ENCODE assay signal across 2 cellular contexts in the genomic region with DNA sequence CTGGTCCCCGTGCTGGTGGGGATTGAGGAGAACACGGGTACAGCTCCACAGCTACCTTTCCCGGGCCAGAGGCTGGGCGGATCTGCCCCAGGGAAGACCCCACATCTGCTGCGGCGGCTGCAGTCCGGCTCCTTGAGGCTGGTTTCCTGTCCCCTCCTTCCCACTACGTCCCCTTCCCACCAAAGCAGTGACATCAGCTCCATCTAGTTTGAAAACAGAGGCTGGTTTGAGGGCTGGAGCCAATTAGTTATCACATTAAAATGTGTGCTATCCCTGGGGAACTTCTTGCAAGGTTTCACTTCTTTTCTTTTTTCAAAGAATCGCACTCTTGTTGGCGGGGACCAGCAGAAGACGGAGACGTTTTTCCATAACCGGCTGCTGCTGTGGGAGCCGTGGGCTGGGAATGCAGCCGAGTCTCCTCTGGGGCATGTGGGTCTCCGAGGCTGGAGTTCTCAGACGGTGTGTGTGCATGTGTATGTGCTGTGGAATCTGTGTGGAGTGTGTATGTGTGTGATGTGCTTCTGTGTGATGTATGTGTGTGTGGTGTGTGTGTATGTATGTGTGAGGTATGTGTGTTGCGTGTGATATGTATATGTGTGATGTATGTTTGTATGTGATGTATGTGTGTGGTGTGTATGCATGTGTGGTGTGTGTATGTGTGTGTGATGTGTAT.
TF ChIP-seq lines count a peak whose summit lies in the region.

No MANE protein-coding gene starts in this region.

TF ChIP-seq in HEK293, 187 proteins besides CTCF, POLR2A, EP300 and RAD21 (continued from another document):
- TF ChIP-seq, protein P1, sequence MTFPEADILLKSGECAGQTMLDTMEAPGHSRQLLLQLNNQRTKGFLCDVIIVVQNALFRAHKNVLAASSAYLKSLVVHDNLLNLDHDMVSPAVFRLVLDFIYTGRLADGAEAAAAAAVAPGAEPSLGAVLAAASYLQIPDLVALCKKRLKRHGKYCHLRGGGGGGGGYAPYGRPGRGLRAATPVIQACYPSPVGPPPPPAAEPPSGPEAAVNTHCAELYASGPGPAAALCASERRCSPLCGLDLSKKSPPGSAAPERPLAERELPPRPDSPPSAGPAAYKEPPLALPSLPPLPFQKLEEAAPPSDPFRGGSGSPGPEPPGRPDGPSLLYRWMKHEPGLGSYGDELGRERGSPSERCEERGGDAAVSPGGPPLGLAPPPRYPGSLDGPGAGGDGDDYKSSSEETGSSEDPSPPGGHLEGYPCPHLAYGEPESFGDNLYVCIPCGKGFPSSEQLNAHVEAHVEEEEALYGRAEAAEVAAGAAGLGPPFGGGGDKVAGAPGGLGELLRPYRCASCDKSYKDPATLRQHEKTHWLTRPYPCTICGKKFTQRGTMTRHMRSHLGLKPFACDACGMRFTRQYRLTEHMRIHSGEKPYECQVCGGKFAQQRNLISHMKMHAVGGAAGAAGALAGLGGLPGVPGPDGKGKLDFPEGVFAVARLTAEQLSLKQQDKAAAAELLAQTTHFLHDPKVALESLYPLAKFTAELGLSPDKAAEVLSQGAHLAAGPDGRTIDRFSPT (tag by site-specific recombination; IDR thresholded peaks at IDR 0.05) = no peak
- TF ChIP-seq ZNF112 (tag by site-specific recombination; IDR thresholded peaks at IDR 0.05) = no peak
- no peak for TF ChIP-seq ZNF394 (tag by site-specific recombination; IDR thresholded peaks at IDR 0.05; ENCODE audit: borderline replicate concordance)
- TF ChIP-seq KLF1 (tag by site-specific recombination; IDR thresholded peaks at IDR 0.05) = no peak
- TF ChIP-seq BCL11B (tag by site-specific recombination; IDR thresholded peaks at IDR 0.05; ENCODE audit: low read depth) = no peak
- no peak for TF ChIP-seq ZNF221 (tag by site-specific recombination; IDR thresholded peaks at IDR 0.05; ENCODE audit: borderline replicate concordance)
- TF ChIP-seq ZNF132 (tag by site-specific recombination; IDR thresholded peaks at IDR 0.05; ENCODE audit: borderline replicate concordance) = no peak
- no peak for TF ChIP-seq ZNF324 (tag by site-specific recombination; IDR thresholded peaks at IDR 0.05)
- TF ChIP-seq, protein P2, sequence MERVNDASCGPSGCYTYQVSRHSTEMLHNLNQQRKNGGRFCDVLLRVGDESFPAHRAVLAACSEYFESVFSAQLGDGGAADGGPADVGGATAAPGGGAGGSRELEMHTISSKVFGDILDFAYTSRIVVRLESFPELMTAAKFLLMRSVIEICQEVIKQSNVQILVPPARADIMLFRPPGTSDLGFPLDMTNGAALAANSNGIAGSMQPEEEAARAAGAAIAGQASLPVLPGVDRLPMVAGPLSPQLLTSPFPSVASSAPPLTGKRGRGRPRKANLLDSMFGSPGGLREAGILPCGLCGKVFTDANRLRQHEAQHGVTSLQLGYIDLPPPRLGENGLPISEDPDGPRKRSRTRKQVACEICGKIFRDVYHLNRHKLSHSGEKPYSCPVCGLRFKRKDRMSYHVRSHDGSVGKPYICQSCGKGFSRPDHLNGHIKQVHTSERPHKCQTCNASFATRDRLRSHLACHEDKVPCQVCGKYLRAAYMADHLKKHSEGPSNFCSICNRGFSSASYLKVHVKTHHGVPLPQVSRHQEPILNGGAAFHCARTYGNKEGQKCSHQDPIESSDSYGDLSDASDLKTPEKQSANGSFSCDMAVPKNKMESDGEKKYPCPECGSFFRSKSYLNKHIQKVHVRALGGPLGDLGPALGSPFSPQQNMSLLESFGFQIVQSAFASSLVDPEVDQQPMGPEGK (tag by site-specific recombination; IDR thresholded peaks at IDR 0.05) = no peak
- TF ChIP-seq KLF9 (tag by site-specific recombination; IDR thresholded peaks at IDR 0.05; ENCODE audit: low read depth) = no peak
- no peak for TF ChIP-seq ZNF175 (tag by site-specific recombination; IDR thresholded peaks at IDR 0.05)
- TF ChIP-seq, protein P3, sequence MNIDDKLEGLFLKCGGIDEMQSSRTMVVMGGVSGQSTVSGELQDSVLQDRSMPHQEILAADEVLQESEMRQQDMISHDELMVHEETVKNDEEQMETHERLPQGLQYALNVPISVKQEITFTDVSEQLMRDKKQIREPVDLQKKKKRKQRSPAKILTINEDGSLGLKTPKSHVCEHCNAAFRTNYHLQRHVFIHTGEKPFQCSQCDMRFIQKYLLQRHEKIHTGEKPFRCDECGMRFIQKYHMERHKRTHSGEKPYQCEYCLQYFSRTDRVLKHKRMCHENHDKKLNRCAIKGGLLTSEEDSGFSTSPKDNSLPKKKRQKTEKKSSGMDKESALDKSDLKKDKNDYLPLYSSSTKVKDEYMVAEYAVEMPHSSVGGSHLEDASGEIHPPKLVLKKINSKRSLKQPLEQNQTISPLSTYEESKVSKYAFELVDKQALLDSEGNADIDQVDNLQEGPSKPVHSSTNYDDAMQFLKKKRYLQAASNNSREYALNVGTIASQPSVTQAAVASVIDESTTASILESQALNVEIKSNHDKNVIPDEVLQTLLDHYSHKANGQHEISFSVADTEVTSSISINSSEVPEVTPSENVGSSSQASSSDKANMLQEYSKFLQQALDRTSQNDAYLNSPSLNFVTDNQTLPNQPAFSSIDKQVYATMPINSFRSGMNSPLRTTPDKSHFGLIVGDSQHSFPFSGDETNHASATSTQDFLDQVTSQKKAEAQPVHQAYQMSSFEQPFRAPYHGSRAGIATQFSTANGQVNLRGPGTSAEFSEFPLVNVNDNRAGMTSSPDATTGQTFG (tag by site-specific recombination; IDR thresholded peaks at IDR 0.05; ENCODE audit: borderline replicate concordance) = no peak
- TF ChIP-seq ZNF114 (tag by site-specific recombination; IDR thresholded peaks at IDR 0.05) = no peak
- no peak for TF ChIP-seq GLIS2 (tag by site-specific recombination; IDR thresholded peaks at IDR 0.05)
- TF ChIP-seq ZNF266 (tag by site-specific recombination; IDR thresholded peaks at IDR 0.05; ENCODE audit: low read depth) = no peak

TF ChIP-seq in GM12878, 131 proteins besides CTCF, POLR2A, EP300 and RAD21 (continued from another document and continues in another):
- TF ChIP-seq, protein P4, sequence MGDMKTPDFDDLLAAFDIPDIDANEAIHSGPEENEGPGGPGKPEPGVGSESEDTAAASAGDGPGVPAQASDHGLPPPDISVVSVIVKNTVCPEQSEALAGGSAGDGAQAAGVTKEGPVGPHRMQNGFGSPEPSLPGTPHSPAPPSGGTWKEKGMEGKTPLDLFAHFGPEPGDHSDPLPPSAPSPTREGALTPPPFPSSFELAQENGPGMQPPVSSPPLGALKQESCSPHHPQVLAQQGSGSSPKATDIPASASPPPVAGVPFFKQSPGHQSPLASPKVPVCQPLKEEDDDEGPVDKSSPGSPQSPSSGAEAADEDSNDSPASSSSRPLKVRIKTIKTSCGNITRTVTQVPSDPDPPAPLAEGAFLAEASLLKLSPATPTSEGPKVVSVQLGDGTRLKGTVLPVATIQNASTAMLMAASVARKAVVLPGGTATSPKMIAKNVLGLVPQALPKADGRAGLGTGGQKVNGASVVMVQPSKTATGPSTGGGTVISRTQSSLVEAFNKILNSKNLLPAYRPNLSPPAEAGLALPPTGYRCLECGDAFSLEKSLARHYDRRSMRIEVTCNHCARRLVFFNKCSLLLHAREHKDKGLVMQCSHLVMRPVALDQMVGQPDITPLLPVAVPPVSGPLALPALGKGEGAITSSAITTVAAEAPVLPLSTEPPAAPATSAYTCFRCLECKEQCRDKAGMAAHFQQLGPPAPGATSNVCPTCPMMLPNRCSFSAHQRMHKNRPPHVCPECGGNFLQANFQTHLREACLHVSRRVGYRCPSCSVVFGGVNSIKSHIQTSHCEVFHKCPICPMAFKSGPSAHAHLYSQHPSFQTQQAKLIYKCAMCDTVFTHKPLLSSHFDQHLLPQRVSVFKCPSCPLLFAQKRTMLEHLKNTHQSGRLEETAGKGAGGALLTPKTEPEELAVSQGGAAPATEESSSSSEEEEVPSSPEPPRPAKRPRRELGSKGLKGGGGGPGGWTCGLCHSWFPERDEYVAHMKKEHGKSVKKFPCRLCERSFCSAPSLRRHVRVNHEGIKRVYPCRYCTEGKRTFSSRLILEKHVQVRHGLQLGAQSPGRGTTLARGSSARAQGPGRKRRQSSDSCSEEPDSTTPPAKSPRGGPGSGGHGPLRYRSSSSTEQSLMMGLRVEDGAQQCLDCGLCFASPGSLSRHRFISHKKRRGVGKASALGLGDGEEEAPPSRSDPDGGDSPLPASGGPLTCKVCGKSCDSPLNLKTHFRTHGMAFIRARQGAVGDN (IDR thresholded peaks at IDR 0.05) = no peak
- TF ChIP-seq, protein P5, sequence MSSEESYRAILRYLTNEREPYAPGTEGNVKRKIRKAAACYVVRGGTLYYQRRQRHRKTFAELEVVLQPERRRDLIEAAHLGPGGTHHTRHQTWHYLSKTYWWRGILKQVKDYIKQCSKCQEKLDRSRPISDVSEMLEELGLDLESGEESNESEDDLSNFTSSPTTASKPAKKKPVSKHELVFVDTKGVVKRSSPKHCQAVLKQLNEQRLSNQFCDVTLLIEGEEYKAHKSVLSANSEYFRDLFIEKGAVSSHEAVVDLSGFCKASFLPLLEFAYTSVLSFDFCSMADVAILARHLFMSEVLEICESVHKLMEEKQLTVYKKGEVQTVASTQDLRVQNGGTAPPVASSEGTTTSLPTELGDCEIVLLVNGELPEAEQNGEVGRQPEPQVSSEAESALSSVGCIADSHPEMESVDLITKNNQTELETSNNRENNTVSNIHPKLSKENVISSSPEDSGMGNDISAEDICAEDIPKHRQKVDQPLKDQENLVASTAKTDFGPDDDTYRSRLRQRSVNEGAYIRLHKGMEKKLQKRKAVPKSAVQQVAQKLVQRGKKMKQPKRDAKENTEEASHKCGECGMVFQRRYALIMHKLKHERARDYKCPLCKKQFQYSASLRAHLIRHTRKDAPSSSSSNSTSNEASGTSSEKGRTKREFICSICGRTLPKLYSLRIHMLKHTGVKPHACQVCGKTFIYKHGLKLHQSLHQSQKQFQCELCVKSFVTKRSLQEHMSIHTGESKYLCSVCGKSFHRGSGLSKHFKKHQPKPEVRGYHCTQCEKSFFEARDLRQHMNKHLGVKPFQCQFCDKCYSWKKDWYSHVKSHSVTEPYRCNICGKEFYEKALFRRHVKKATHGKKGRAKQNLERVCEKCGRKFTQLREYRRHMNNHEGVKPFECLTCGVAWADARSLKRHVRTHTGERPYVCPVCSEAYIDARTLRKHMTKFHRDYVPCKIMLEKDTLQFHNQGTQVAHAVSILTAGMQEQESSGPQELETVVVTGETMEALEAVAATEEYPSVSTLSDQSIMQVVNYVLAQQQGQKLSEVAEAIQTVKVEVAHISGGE (CRISPR knock-in tag; IDR thresholded peaks at IDR 0.05) = no peak
- TF ChIP-seq, protein P6, sequence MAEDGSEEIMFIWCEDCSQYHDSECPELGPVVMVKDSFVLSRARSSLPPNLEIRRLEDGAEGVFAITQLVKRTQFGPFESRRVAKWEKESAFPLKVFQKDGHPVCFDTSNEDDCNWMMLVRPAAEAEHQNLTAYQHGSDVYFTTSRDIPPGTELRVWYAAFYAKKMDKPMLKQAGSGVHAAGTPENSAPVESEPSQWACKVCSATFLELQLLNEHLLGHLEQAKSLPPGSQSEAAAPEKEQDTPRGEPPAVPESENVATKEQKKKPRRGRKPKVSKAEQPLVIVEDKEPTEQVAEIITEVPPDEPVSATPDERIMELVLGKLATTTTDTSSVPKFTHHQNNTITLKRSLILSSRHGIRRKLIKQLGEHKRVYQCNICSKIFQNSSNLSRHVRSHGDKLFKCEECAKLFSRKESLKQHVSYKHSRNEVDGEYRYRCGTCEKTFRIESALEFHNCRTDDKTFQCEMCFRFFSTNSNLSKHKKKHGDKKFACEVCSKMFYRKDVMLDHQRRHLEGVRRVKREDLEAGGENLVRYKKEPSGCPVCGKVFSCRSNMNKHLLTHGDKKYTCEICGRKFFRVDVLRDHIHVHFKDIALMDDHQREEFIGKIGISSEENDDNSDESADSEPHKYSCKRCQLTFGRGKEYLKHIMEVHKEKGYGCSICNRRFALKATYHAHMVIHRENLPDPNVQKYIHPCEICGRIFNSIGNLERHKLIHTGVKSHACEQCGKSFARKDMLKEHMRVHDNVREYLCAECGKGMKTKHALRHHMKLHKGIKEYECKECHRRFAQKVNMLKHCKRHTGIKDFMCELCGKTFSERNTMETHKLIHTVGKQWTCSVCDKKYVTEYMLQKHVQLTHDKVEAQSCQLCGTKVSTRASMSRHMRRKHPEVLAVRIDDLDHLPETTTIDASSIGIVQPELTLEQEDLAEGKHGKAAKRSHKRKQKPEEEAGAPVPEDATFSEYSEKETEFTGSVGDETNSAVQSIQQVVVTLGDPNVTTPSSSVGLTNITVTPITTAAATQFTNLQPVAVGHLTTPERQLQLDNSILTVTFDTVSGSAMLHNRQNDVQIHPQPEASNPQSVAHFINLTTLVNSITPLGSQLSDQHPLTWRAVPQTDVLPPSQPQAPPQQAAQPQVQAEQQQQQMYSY (CRISPR knock-in tag; IDR thresholded peaks at IDR 0.05) = no peak
- TF ChIP-seq RUNX3 (IDR thresholded peaks at IDR 0.05; ENCODE audit: low read length) = no peak
- TF ChIP-seq SIN3A (IDR thresholded peaks at IDR 0.05; ENCODE audit: low read depth, low read length) = no peak
- no peak for TF ChIP-seq SMC3 (IDR thresholded peaks at IDR 0.05; ENCODE audit: borderline replicate concordance, low read length)
- no peak for TF ChIP-seq NFIC (IDR thresholded peaks at IDR 0.05; ENCODE audit: low read depth, low read length)
- TF ChIP-seq TAF1 (IDR thresholded peaks at IDR 0.05; ENCODE audit: borderline replicate concordance, low read depth, low read length) = no peak
- no peak for TF ChIP-seq HDAC2 (IDR thresholded peaks at IDR 0.05)
- no peak for TF ChIP-seq TCF3 (IDR thresholded peaks at IDR 0.05; ENCODE audit: borderline replicate concordance, insufficient read depth, low read depth, low read length)
- TF ChIP-seq, protein P7, sequence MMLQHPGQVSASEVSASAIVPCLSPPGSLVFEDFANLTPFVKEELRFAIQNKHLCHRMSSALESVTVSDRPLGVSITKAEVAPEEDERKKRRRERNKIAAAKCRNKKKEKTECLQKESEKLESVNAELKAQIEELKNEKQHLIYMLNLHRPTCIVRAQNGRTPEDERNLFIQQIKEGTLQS (IDR thresholded peaks at IDR 0.05; ENCODE audit: borderline replicate concordance, extremely low read depth, low read depth, low read length) = no peak
- TF ChIP-seq SP1 (IDR thresholded peaks at IDR 0.05; ENCODE audit: low read depth, low read length) = no peak
- no peak for TF ChIP-seq YY1 (IDR thresholded peaks at IDR 0.05; ENCODE audit: low read depth, low read length)
- TF ChIP-seq SIX5 (IDR thresholded peaks at IDR 0.05; ENCODE audit: low read depth, low read length, severe bottlenecking) = no peak
- TF ChIP-seq, protein P8, sequence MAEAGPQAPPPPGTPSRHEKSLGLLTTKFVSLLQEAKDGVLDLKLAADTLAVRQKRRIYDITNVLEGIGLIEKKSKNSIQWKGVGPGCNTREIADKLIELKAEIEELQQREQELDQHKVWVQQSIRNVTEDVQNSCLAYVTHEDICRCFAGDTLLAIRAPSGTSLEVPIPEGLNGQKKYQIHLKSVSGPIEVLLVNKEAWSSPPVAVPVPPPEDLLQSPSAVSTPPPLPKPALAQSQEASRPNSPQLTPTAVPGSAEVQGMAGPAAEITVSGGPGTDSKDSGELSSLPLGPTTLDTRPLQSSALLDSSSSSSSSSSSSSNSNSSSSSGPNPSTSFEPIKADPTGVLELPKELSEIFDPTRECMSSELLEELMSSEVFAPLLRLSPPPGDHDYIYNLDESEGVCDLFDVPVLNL (IDR thresholded peaks at IDR 0.05; ENCODE audit: low read depth, low read length) = no peak
- TF ChIP-seq, protein P9, sequence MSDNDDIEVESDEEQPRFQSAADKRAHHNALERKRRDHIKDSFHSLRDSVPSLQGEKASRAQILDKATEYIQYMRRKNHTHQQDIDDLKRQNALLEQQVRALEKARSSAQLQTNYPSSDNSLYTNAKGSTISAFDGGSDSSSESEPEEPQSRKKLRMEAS (IDR thresholded peaks at IDR 0.05; ENCODE audit: low read depth, low read length) = no peak
- no peak for TF ChIP-seq LARP7 (IDR thresholded peaks at IDR 0.05)
- no peak for TF ChIP-seq JUND (IDR thresholded peaks at IDR 0.05; ENCODE audit: low read depth, low read length)
